Comparison of ENCODE assay signal across 6 cellular contexts in genomic region chr3:102748646-102749045, GRCh38.
"Had no signal": no experiment of that assay in that cellular context is flagged by ENCODE, and none has a peak within 500 bp of the region (broad histone marks: within the 10 kb centered on the region; RNA-seq: fewer than 3 reads in every experiment).

No MANE protein-coding gene starts in this region.

- H3K27ac ChIP-seq: GM23248 had no signal

- H3K4me3 ChIP-seq: GM23248, HAP-1, K562 had no signal

- H3K9ac ChIP-seq: GM23248 had no signal

- H2AFZ ChIP-seq: GM23248 had no signal

- H3K36me3 ChIP-seq: HAP-1 had no signal

- DNase-seq: GM23248, GOT3, H7, IMR-90 had no signal

- H3K9me3 ChIP-seq: HAP-1 had no signal
